ENCODE assay signal across 18 cellular contexts in the genomic region with DNA sequence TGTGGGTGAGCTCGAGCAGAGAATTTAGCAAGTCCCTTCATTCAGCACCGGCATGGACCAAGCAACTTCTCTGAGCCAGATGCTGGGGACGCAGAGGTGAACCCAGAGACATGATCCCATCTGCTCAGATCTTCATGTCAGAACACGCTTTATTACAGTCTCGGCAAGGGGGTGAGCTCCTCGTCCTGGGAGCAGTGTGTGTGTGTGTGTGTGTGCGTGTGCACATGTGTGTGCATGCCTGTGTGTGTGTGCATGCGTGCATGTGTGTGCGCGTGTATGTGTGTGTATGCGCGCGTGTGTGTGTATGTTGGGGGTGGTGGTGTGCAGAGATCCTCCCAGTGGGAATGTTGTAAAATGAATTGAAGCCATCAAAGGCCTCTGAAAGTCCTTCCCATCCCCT. TPM values are rescaled to one million over a fixed set of nuclear protein-coding genes. Genes with fewer than 3 reads are reported as not detected.
DNase-seq lines count a peak whose midpoint lies in the region; ATAC-seq and TF ChIP-seq lines count a peak whose summit lies in the region.
"Had no signal": no experiment of that assay in that cellular context is flagged by ENCODE, and none has a peak within 500 bp of the region (broad histone marks: within the 10 kb centered on the region; RNA-seq: fewer than 3 reads in every experiment).

No MANE protein-coding gene starts in this region.

- no peak overlapping the region for H3K4me3 Mint-ChIP-seq in natural killer cell treated with Interleukin-12 subunit alpha and Interleukin-12 subunit beta and Interleukin-15 and Interleukin-18, amount 100 ng/mL, for 72 hours
- no peak overlapping the region for H3K4me3 Mint-ChIP-seq in natural killer cell

- CTCF ChIA-PET in RWPE1 (lab: Yijun Ruan, JAX): no interaction called here

- no peaks in the 10 kb centered on the region for H3K36me3 Mint-ChIP-seq in natural killer cell treated with Interleukin-12 subunit alpha and Interleukin-12 subunit beta and Interleukin-15 and Interleukin-18, amount 100 ng/mL, for 72 hours
- no peaks in the 10 kb centered on the region for H3K36me3 Mint-ChIP-seq in natural killer cell

- intact Hi-C loops in natural killer cell (cut with micrococcal nuclease): no loop called here

- in situ Hi-C loops in ACHN (cut with HindIII; ENCODE audit: low pct_ligation_motif_present, low pct_unique_long_range_greater_than_20kb, low sequenced_read_pairs): no loop called here

- no peaks in the 10 kb centered on the region for H3K27me3 ChIP-seq in foreskin keratinocyte

- no peak for ATAC-seq in natural killer cell treated with Interleukin-12 subunit alpha and Interleukin-12 subunit beta and Interleukin-15 and Interleukin-18, amount 100 ng/mL, for 72 hours
- ATAC-seq in natural killer cell: no peak
- peak; percentile 8 for ATAC-seq in foreskin keratinocyte
- ATAC-seq in GM18907 (IDR thresholded peaks at IDR 0.05; ENCODE audit: unreplicated experiment): no peak
- ATAC-seq: HCT116 had no signal

- peaks cover 6% of the 10 kb centered on the region for H3K4me1 ChIP-seq in foreskin keratinocyte

- H3K4me1 Mint-ChIP-seq in natural killer cell treated with Interleukin-12 subunit alpha and Interleukin-12 subunit beta and Interleukin-15 and Interleukin-18, amount 100 ng/mL, for 72 hours (ENCODE audit: low read depth in 2 of 2): peaks cover 58 to 60% of the 10 kb centered on the region in 2 donors
- H3K4me1 Mint-ChIP-seq in natural killer cell: peaks cover 60 to 61% of the 10 kb centered on the region in 2 donors

- TF ChIP-seq CTCF in natural killer cell (IDR thresholded peaks at IDR 0.05) (no peak), foreskin keratinocyte (conservative IDR thresholded peaks at IDR 0.05) (no peak), RWPE1 (conservative IDR thresholded peaks at IDR 0.05; ENCODE audit: low read depth) (no peak)

- DNase-seq in natural killer cell treated with Interleukin-12 subunit alpha and Interleukin-12 subunit beta and Interleukin-15 and Interleukin-18, amount 100 ng/mL, for 72 hours (ENCODE audit: low spot score): no peak
- no peak for DNase-seq in natural killer cell
- peak; percentile 43 for DNase-seq in NCI-H1694 treated with DMSO at 0.1 percent for 48 hours (lab: John Stamatoyannopoulos, UW)
- DNase-seq in foreskin keratinocyte: peak in 1 of 2 donors; percentile 52
- no peak for DNase-seq in ACHN
- DNase-seq in RWPE1 (ENCODE audit: low spot score): no peak
- DNase-seq: DMS79 treated with DMSO at 0.1 percent for 48 hours, GF-D8, NCI-H2029 treated with DMSO at 0.1 percent for 48 hours, Right ventricle myocardium superior, SK-N-SH had no signal

- H3K27ac Mint-ChIP-seq in natural killer cell treated with Interleukin-12 subunit alpha and Interleukin-12 subunit beta and Interleukin-15 and Interleukin-18, amount 100 ng/mL, for 72 hours: peak overlapping the region; percentile 90 to 98
- H3K27ac Mint-ChIP-seq in natural killer cell: no peak overlapping the region

- H3K27me3 Mint-ChIP-seq in natural killer cell treated with Interleukin-12 subunit alpha and Interleukin-12 subunit beta and Interleukin-15 and Interleukin-18, amount 100 ng/mL, for 72 hours: no peaks in the 10 kb centered on the region
- H3K27me3 Mint-ChIP-seq in natural killer cell (ENCODE audit: low read depth in 2 of 2): no peaks in the 10 kb centered on the region

- no peaks in the 10 kb centered on the region for H3K9me3 Mint-ChIP-seq in natural killer cell treated with Interleukin-12 subunit alpha and Interleukin-12 subunit beta and Interleukin-15 and Interleukin-18, amount 100 ng/mL, for 72 hours
- H3K9me3 Mint-ChIP-seq in natural killer cell: no peaks in the 10 kb centered on the region
- H3K9me3 Mint-ChIP-seq: IgD-negative memory B cell had no signal

- POLR2A ChIA-PET in RWPE1 (lab: Yijun Ruan, JAX; ENCODE audit: low non-redundant PET): no interaction called here

- no peak overlapping the region for H3K27ac ChIP-seq in foreskin keratinocyte
- H3K27ac ChIP-seq in RWPE1: no peak overlapping the region

RNA-seq across cellular contexts. Expression of gene MIAT, which starts 9.8 kb away (rescaled TPM):
- 10 to 100 TPM in 1 of 2 donors, 1 to 10 TPM in 1; 6.0 to 12.6 TPM for total RNA-seq in natural killer cell treated with Interleukin-12 subunit alpha and Interleukin-12 subunit beta and Interleukin-15 and Interleukin-18, amount 100 ng/mL, for 72 hours
- total RNA-seq in natural killer cell (100 to 1,000 TPM in 1 of 3 donors, 10 to 100 TPM in 2; 75.3 to 105 (median 76.3) TPM), foreskin keratinocyte (0.28 and 0.37 TPM in 2 replicates)
- polyA plus RNA-seq in foreskin keratinocyte: 0.02 and 0.04 TPM in 2 replicates

RNA-seq across cellular contexts. Expression of gene CRYBA4, which starts 45.4 kb away (rescaled TPM):
- not detected for total RNA-seq in natural killer cell treated with Interleukin-12 subunit alpha and Interleukin-12 subunit beta and Interleukin-15 and Interleukin-18, amount 100 ng/mL, for 72 hours
- total RNA-seq in natural killer cell (under 1 TPM in 1 of 3 donors, not detected in 2; 0.59 TPM), foreskin keratinocyte (not detected in 2 replicates)
- not detected in 2 replicates for polyA plus RNA-seq in foreskin keratinocyte
- total RNA-seq: HT1080, LHCN-M2, Right ventricle myocardium superior had no signal
- polyA plus RNA-seq: AG04450, BJ, IgD-negative memory B cell, SK-N-SH had no signal

RNA-seq across cellular contexts. Expression of gene CRYBB1, which starts 49.3 kb away (rescaled TPM):
- not detected for total RNA-seq in natural killer cell treated with Interleukin-12 subunit alpha and Interleukin-12 subunit beta and Interleukin-15 and Interleukin-18, amount 100 ng/mL, for 72 hours
- total RNA-seq in natural killer cell (not detected), foreskin keratinocyte (not detected in 2 replicates)
- polyA plus RNA-seq in foreskin keratinocyte: not detected in 2 replicates
- total RNA-seq: HT1080, LHCN-M2 had no signal
- polyA plus RNA-seq: AG04450, BJ had no signal

Comparison
In these comparisons a context has a peak if more than half of its experiments do, and no peak if none do; other contexts are left out.
1. H3K27ac Mint-ChIP-seq: peak in natural killer cell treated with Interleukin-12 subunit alpha and Interleukin-12 subunit beta and Interleukin-15 and Interleukin-18, amount 100 ng/mL, for 72 hours (2 of 2); none in natural killer cell (0 of 2).
2. RNA of gene MIAT, which starts 9.8 kb away (total RNA-seq): 75.3 to 105 TPM in natural killer cell; 6.0 to 12.6 TPM in natural killer cell treated with Interleukin-12 subunit alpha and Interleukin-12 subunit beta and Interleukin-15 and Interleukin-18, amount 100 ng/mL, for 72 hours and 0.28 to 0.37 TPM in foreskin keratinocyte; every median in the first group is over 4 times any median in the second.